10 cellular contexts compared by ENCODE assay signal in genomic region chr3:160921020-160921635, GRCh38.
DNase-seq lines count a peak whose midpoint lies in the region; ATAC-seq and TF ChIP-seq lines count a peak whose summit lies in the region.
"Had no signal": no experiment of that assay in that cellular context is flagged by ENCODE, and none has a peak within 500 bp of the region (broad histone marks: within the 10 kb centered on the region; RNA-seq: fewer than 3 reads in every experiment).

No MANE protein-coding gene starts in this region.

- H3K27ac ChIP-seq in ascending aorta (no peak overlapping the region), tibial nerve (no peak overlapping the region)
- H3K27ac ChIP-seq in CD4-positive, alpha-beta T cell (ENCODE audit: low read depth, low read length) = no peak overlapping the region

- H3K36me3 ChIP-seq in H7 (replicated peaks; ENCODE audit: control insufficient read depth, insufficient read depth, low read length) = no peaks in the 10 kb centered on the region
- H3K36me3 ChIP-seq in ascending aorta = no peaks in the 10 kb centered on the region
- no peaks in the 10 kb centered on the region for H3K36me3 ChIP-seq in tibial nerve

- no peaks in the 10 kb centered on the region for H3K4me1 Mint-ChIP-seq in CD4-positive, alpha-beta T cell (ENCODE audit: low read depth)
- H3K4me1 Mint-ChIP-seq: CD4-positive, CD25-positive, alpha-beta regulatory T cell had no signal

- CTCF ChIA-PET in CD4-positive, alpha-beta T cell (lab: Charles Lee) = no interaction called here

- peak; percentile 19 for DNase-seq in NCI-H1105 treated with DMSO at 0.1 percent for 48 hours (lab: John Stamatoyannopoulos, UW)
- no peak for DNase-seq in NCI-H1105 (lab: John Stamatoyannopoulos, UW)
- peak; percentile 14 for DNase-seq in H7
- peak; percentile 18 for DNase-seq in NCI-H2029 (lab: John Stamatoyannopoulos, UW)
- no peak for DNase-seq in ascending aorta (ENCODE audit: low spot score in 2 of 2)
- peak; percentile 69 for DNase-seq in iPS-NIHi11 (ENCODE audit: low spot score)
- peak in 1 of 2 donors; percentile 22 for DNase-seq in tibial nerve (ENCODE audit: low spot score in 2 of 2)
- no peak for DNase-seq in CD4-positive, alpha-beta T cell

- H3K36me3 Mint-ChIP-seq in CD4-positive, alpha-beta T cell (ENCODE audit: low read depth) = no peaks in the 10 kb centered on the region
- H3K36me3 Mint-ChIP-seq: activated naive CD8-positive, alpha-beta T cell; CD4-positive, CD25-positive, alpha-beta regulatory T cell had no signal

- H3K4me1 ChIP-seq in ascending aorta = no peaks in the 10 kb centered on the region
- H3K4me1 ChIP-seq in tibial nerve = peaks cover 0 to 4% (median 0%) of the 10 kb centered on the region in 4 donors

- H3K27ac Mint-ChIP-seq in CD4-positive, alpha-beta T cell = no peak overlapping the region
- H3K27ac Mint-ChIP-seq: activated naive CD8-positive, alpha-beta T cell; CD4-positive, CD25-positive, alpha-beta regulatory T cell had no signal

- TF ChIP-seq POLR2A in tibial nerve (IDR thresholded peaks at IDR 0.05) = no peak

- H3K9me3 ChIP-seq in ascending aorta (no peaks in the 10 kb centered on the region), tibial nerve (no peaks in the 10 kb centered on the region)
- no peaks in the 10 kb centered on the region for H3K9me3 ChIP-seq in CD4-positive, alpha-beta T cell (ENCODE audit: control insufficient read depth, low read length)

- H3K4me3 ChIP-seq in H7 (ENCODE audit: insufficient read depth, low read depth, low read length) (no peak overlapping the region), ascending aorta (no peak overlapping the region), tibial nerve (no peak overlapping the region)

- intact Hi-C loops in ascending aorta (cut with DNase I) = loop anchor here (10.0 kb wide), 1 partner anchor 504 kb away; no protein-coding TSS in a partner anchor
- intact Hi-C loops in CD4-positive, alpha-beta T cell (cut with DNase I, micrococcal nuclease) = no loop called here

- POLR2A ChIA-PET in CD4-positive, alpha-beta T cell (lab: Charles Lee) = interaction anchor here (0.6 kb wide), 1 partner anchor 666 kb away, joined by 3 read pairs; no protein-coding TSS in a partner anchor

- H3K4me3 Mint-ChIP-seq in CD4-positive, alpha-beta T cell = no peak overlapping the region
- H3K4me3 Mint-ChIP-seq: activated naive CD8-positive, alpha-beta T cell; CD4-positive, CD25-positive, alpha-beta regulatory T cell had no signal

- no peak for ATAC-seq in CD4-positive, alpha-beta T cell (ENCODE audit: poor library complexity)

- no peak for TF ChIP-seq EP300 in tibial nerve (IDR thresholded peaks at IDR 0.05)

- TF ChIP-seq CTCF in ascending aorta (IDR thresholded peaks at IDR 0.05) (peak; percentile 59 to 92 (median 79)), tibial nerve (IDR thresholded peaks at IDR 0.05) (peak; percentile 57 to 87 (median 60))
- no peak for TF ChIP-seq CTCF in CD4-positive, alpha-beta T cell (IDR thresholded peaks at IDR 0.05)

- 21 to 26% methylated on average over 4 of the region's 4 CpGs for WGBS in tibial nerve, 2 donors

- H3K27me3 Mint-ChIP-seq in CD4-positive, alpha-beta T cell = no peaks in the 10 kb centered on the region
- H3K27me3 Mint-ChIP-seq: CD4-positive, CD25-positive, alpha-beta regulatory T cell had no signal

- no peaks in the 10 kb centered on the region for H3K27me3 ChIP-seq in H7 (ENCODE audit: control insufficient read depth, insufficient read depth, low read length)
- H3K27me3 ChIP-seq in ascending aorta = no peaks in the 10 kb centered on the region
- no peaks in the 10 kb centered on the region for H3K27me3 ChIP-seq in tibial nerve
- H3K27me3 ChIP-seq in CD4-positive, alpha-beta T cell (ENCODE audit: control insufficient read depth, insufficient read depth, low read length) = no peaks in the 10 kb centered on the region

- no peaks in the 10 kb centered on the region for H3K9me3 Mint-ChIP-seq in CD4-positive, alpha-beta T cell

Comparison
In these comparisons a context has a peak if more than half of its experiments do, and no peak if none do; other contexts are left out.
1. DNase-seq: peak in NCI-H1105 treated with DMSO at 0.1 percent for 48 hours (single experiment), H7 (single experiment), NCI-H2029 (single experiment) and iPS-NIHi11 (single experiment); none in NCI-H1105 (single experiment), ascending aorta (0 of 2) and CD4-positive, alpha-beta T cell (0 of 10).